ENCODE assay signal across 1 cellular context in the genomic region with DNA sequence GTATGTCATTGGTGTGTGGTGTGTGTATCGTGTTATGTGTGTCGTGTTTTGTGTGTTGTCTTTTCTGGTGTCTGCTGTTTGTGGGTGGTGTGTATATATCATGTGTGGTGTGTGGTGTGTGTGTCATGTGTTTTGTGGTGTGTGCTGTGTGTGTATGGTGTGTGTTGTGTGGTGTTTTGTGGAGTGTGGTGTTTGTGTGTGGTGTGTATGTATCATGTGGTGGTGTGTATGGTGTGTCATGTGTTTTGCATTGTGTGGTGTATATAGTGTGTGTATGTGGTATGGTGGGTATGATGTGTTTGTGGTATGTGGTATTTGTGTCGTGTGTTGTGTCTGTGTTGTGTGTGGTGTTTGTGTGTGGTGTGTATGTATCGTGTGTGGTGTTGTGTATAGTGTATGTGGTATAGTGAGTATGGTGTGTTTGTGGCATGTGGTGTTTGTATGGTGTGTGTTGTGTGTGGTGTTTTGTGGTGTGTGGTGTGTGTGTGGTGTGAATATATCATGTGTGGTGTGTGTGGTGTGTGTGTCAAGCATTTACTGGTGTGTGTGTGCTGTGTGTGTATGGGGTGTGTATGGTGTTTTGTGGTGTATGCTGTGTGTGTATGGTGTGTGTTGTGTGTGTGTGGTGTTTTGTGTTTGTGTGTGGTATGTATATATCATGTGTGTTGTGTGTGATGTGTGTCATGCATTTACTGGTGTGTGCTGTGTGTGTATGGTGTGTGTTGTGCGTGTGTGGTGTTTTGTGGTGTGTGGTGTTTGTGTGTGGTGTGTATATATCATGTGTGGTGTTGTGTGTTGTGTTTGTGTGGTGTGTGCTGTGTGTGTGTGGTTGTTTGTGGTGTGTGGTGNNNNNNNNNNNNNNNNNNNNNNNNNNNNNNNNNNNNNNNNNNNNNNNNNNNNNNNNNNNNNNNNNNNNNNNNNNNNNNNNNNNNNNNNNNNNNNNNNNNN.
TF ChIP-seq lines count a peak whose summit lies in the region.

No MANE protein-coding gene starts in this region.

TF ChIP-seq in K562, 482 proteins besides CTCF, POLR2A, EP300 and RAD21 (continued from another document and continues in another):
- TF ChIP-seq, protein P1, sequence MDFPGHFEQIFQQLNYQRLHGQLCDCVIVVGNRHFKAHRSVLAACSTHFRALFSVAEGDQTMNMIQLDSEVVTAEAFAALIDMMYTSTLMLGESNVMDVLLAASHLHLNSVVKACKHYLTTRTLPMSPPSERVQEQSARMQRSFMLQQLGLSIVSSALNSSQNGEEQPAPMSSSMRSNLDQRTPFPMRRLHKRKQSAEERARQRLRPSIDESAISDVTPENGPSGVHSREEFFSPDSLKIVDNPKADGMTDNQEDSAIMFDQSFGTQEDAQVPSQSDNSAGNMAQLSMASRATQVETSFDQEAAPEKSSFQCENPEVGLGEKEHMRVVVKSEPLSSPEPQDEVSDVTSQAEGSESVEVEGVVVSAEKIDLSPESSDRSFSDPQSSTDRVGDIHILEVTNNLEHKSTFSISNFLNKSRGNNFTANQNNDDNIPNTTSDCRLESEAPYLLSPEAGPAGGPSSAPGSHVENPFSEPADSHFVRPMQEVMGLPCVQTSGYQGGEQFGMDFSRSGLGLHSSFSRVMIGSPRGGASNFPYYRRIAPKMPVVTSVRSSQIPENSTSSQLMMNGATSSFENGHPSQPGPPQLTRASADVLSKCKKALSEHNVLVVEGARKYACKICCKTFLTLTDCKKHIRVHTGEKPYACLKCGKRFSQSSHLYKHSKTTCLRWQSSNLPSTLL (IDR thresholded peaks at IDR 0.05): no peak
- TF ChIP-seq ZNF23 (CRISPR knock-in tag; IDR thresholded peaks at IDR 0.05) (no peak), MLLT1 (IDR thresholded peaks at IDR 0.05) (peak in 1 of 2 experiments; percentile 8; a peak in 2 of 4 replicates), E2F3 (CRISPR knock-in tag; IDR thresholded peaks at IDR 0.05) (no peak), SMARCA5 (IDR thresholded peaks at IDR 0.05) (peak; percentile 59; the same call in 1 of the 2 replicates), IRF1 (CRISPR knock-in tag; IDR thresholded peaks at IDR 0.05; ENCODE audit: borderline replicate concordance) (no peak), ZZZ3 (IDR thresholded peaks at IDR 0.05) (no peak), BRF1 (IDR thresholded peaks at IDR 0.05; ENCODE audit: borderline replicate concordance, extremely low read depth, insufficient read length) (no peak), CREM (IDR thresholded peaks at IDR 0.05; ENCODE audit: low read depth) (no peak), L3MBTL2 (IDR thresholded peaks at IDR 0.05) (no peak), KLF10 (CRISPR knock-in tag; IDR thresholded peaks at IDR 0.05) (no peak), MEIS2 (IDR thresholded peaks at IDR 0.05; ENCODE audit: partially characterized antibody) (no peak), POU5F1 (IDR thresholded peaks at IDR 0.05; ENCODE audit: borderline replicate concordance, low read depth, low read length, partially characterized antibody) (no peak), MCM7 (IDR thresholded peaks at IDR 0.05) (no peak), ZKSCAN1 (IDR thresholded peaks at IDR 0.05; ENCODE audit: low read depth, low read length) (no peak), TOE1 (IDR thresholded peaks at IDR 0.05; ENCODE audit: borderline replicate concordance) (no peak), TOE1 (CRISPR knock-in tag; IDR thresholded peaks at IDR 0.05; ENCODE audit: borderline replicate concordance, low read depth) (peak; percentile 66; the same call in 1 of the 2 replicates), ZNF75A (CRISPR knock-in tag; IDR thresholded peaks at IDR 0.05) (no peak), HDGF (IDR thresholded peaks at IDR 0.05) (no peak), BRCA1 (IDR thresholded peaks at IDR 0.05) (no peak), BRCA1 (CRISPR knock-in tag; IDR thresholded peaks at IDR 0.05) (no peak), IRF2 (CRISPR knock-in tag; IDR thresholded peaks at IDR 0.05) (no peak), SIRT6 (IDR thresholded peaks at IDR 0.05; ENCODE audit: low read depth, low read length) (no peak), SMAD2 (IDR thresholded peaks at IDR 0.05; ENCODE audit: low read depth, low read length) (no peak), ZNF518B (CRISPR knock-in tag; IDR thresholded peaks at IDR 0.05) (no peak), ZNF239 (CRISPR knock-in tag; IDR thresholded peaks at IDR 0.05) (no peak), MITF (IDR thresholded peaks at IDR 0.05) (no peak), LARP7 (IDR thresholded peaks at IDR 0.05) (peak; percentile 37; the same call in 1 of the 2 replicates), SNAPC5 (CRISPR knock-in tag; IDR thresholded peaks at IDR 0.05) (no peak), ESRRB (CRISPR knock-in tag; IDR thresholded peaks at IDR 0.05; ENCODE audit: borderline replicate concordance) (no peak), MNT (conservative IDR thresholded peaks at IDR 0.05) (no peak), ZNF583 (CRISPR knock-in tag; IDR thresholded peaks at IDR 0.05) (no peak), ZNF778 (CRISPR knock-in tag; IDR thresholded peaks at IDR 0.05) (no peak), E2F4 (CRISPR knock-in tag; IDR thresholded peaks at IDR 0.05; ENCODE audit: low read depth) (no peak), KHSRP (IDR thresholded peaks at IDR 0.05) (no peak)
- TF ChIP-seq, protein P2, sequence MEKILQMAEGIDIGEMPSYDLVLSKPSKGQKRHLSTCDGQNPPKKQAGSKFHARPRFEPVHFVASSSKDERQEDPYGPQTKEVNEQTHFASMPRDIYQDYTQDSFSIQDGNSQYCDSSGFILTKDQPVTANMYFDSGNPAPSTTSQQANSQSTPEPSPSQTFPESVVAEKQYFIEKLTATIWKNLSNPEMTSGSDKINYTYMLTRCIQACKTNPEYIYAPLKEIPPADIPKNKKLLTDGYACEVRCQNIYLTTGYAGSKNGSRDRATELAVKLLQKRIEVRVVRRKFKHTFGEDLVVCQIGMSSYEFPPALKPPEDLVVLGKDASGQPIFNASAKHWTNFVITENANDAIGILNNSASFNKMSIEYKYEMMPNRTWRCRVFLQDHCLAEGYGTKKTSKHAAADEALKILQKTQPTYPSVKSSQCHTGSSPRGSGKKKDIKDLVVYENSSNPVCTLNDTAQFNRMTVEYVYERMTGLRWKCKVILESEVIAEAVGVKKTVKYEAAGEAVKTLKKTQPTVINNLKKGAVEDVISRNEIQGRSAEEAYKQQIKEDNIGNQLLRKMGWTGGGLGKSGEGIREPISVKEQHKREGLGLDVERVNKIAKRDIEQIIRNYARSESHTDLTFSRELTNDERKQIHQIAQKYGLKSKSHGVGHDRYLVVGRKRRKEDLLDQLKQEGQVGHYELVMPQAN (IDR thresholded peaks at IDR 0.05; ENCODE audit: borderline replicate concordance): peak; percentile 55; the same call in 1 of the 2 replicates
- TF ChIP-seq, protein P3, sequence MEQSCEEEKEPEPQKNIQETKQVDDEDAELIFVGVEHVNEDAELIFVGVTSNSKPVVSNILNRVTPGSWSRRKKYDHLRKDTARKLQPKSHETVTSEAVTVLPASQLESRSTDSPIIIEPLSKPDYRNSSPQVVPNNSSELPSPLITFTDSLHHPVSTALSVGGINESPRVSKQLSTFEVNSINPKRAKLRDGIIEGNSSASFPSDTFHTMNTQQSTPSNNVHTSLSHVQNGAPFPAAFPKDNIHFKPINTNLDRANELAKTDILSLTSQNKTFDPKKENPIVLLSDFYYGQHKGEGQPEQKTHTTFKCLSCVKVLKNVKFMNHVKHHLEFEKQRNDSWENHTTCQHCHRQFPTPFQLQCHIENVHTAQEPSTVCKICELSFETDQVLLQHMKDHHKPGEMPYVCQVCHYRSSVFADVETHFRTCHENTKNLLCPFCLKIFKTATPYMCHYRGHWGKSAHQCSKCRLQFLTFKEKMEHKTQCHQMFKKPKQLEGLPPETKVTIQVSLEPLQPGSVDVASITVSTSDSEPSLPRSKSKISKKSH (CRISPR knock-in tag; IDR thresholded peaks at IDR 0.05): no peak
- TF ChIP-seq, protein P4, sequence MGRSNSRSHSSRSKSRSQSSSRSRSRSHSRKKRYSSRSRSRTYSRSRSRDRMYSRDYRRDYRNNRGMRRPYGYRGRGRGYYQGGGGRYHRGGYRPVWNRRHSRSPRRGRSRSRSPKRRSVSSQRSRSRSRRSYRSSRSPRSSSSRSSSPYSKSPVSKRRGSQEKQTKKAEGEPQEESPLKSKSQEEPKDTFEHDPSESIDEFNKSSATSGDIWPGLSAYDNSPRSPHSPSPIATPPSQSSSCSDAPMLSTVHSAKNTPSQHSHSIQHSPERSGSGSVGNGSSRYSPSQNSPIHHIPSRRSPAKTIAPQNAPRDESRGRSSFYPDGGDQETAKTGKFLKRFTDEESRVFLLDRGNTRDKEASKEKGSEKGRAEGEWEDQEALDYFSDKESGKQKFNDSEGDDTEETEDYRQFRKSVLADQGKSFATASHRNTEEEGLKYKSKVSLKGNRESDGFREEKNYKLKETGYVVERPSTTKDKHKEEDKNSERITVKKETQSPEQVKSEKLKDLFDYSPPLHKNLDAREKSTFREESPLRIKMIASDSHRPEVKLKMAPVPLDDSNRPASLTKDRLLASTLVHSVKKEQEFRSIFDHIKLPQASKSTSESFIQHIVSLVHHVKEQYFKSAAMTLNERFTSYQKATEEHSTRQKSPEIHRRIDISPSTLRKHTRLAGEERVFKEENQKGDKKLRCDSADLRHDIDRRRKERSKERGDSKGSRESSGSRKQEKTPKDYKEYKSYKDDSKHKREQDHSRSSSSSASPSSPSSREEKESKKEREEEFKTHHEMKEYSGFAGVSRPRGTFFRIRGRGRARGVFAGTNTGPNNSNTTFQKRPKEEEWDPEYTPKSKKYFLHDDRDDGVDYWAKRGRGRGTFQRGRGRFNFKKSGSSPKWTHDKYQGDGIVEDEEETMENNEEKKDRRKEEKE (IDR thresholded peaks at IDR 0.05; ENCODE audit: borderline replicate concordance in 1 of 2, control insufficient read depth in 1 of 2, low read depth in 2 of 2, low read length in 1 of 2): no peak
